In genomic region chr7:2661096-2661449, GRCh38 we compare ENCODE assay signal across 19 cellular contexts. TPM values are rescaled to one million over a fixed set of nuclear protein-coding genes. Genes with fewer than 3 reads are reported as not detected.
A peak's percentile ranks its signal among the peaks of the same experiment; 100 is the strongest.
DNase-seq lines count a peak whose midpoint lies in the region; ATAC-seq and TF ChIP-seq lines count a peak whose summit lies in the region.
"Had no signal": no experiment of that assay in that cellular context is flagged by ENCODE, and none has a peak within 500 bp of the region (broad histone marks: within the 10 kb centered on the region; RNA-seq: fewer than 3 reads in every experiment).

No MANE protein-coding gene starts in this region.

- ATAC-seq in WTC11 (no peak), HG03354 (IDR thresholded peaks at IDR 0.05; ENCODE audit: poor library complexity, severe bottlenecking, unreplicated experiment) (no peak), GM19328 (IDR thresholded peaks at IDR 0.05; ENCODE audit: unreplicated experiment) (no peak)
- ATAC-seq: CD8-positive, alpha-beta T cell had no signal

- no peak overlapping the region for H3K4me3 Mint-ChIP-seq in H9
- no peak overlapping the region for H3K4me3 Mint-ChIP-seq in WTC11
- H3K4me3 Mint-ChIP-seq in neural crest cell: no peak overlapping the region
- H3K4me3 Mint-ChIP-seq: CD8-positive, alpha-beta T cell; IgD-negative memory B cell had no signal

- H4K91ac ChIP-seq in H9 (ENCODE audit: insufficient read length, low read depth, low read length): no peak overlapping the region

- H3K4ac ChIP-seq in H9 (ENCODE audit: low read depth, low read length): no peak overlapping the region

- no peak overlapping the region for H4K8ac ChIP-seq in H9 (replicated peaks; ENCODE audit: insufficient read length, low read depth, low read length)

- no peak overlapping the region for H3T11ph ChIP-seq in H9 (ENCODE audit: low read length)

- H2AK5ac ChIP-seq in H9 (ENCODE audit: insufficient read length, low read length): no peak overlapping the region

- no peak overlapping the region for H3K27ac Mint-ChIP-seq in H9
- no peak overlapping the region for H3K27ac Mint-ChIP-seq in WTC11
- H3K27ac Mint-ChIP-seq in neural crest cell (ENCODE audit: unreplicated experiment): no peak overlapping the region
- H3K27ac Mint-ChIP-seq: CD8-positive, alpha-beta T cell had no signal

- H3K79me2 ChIP-seq in H9 (ENCODE audit: insufficient read depth, low read length): no peaks in the 10 kb centered on the region

- CTCF ChIA-PET in WTC11 (lab: Charles Lee): interaction anchor here (0.6 to 4.5 kb wide), 9 partner anchors 10 to 209 kb away, joined by 3 to 32 read pairs (median 10); partner anchors contain the start of gene TTYH3

- H3K27me3 Mint-ChIP-seq in H9 (ENCODE audit: low read depth): peaks cover 2% of the 10 kb centered on the region
- no peaks in the 10 kb centered on the region for H3K27me3 Mint-ChIP-seq in WTC11 (ENCODE audit: low read depth)
- no peaks in the 10 kb centered on the region for H3K27me3 Mint-ChIP-seq in neural crest cell (ENCODE audit: low read depth)
- H3K27me3 Mint-ChIP-seq: IgD-negative memory B cell had no signal

- WGBS in H9 (ENCODE audit: extremely low coverage, insufficient read length, low lambda C conversion rate): no CpG with 5 or more reads among the region's 10 CpGs

- no peak overlapping the region for H2AFZ ChIP-seq in H9 (ENCODE audit: low read length)

- H3K4me2 ChIP-seq in BLaER1: peak overlapping the region; percentile 36
- no peak overlapping the region for H3K4me2 ChIP-seq in H9 (ENCODE audit: insufficient read depth, insufficient read length, low read length)

- no peak overlapping the region for H2BK20ac ChIP-seq in H9 (ENCODE audit: low read depth, low read length, poor library complexity, severe bottlenecking)

- H3K9ac ChIP-seq in BLaER1 (0 out of 2 replicates have a peak overlapping the region, but pooled peaks have one; percentile 27), H9 (ENCODE audit: extremely low read depth, insufficient read length, low read length) (no peak overlapping the region)

- H3K9me3 ChIP-seq in BLaER1: no peaks in the 10 kb centered on the region
- no peaks in the 10 kb centered on the region for H3K9me3 ChIP-seq in H9 (ENCODE audit: control insufficient read depth, low read depth, low read length)

- H3K27ac ChIP-seq in BLaER1: peak overlapping the region; percentile 62
- H3K27ac ChIP-seq in H9 (ENCODE audit: insufficient read length, low read depth, low read length): no peak overlapping the region

- POLR2A ChIA-PET in WTC11 (lab: Charles Lee): no interaction called here

- no peak overlapping the region for H3K18ac ChIP-seq in H9 (ENCODE audit: insufficient read length, low read depth, low read length)

- no peak overlapping the region for H3K56ac ChIP-seq in H9 (ENCODE audit: insufficient read length, low read depth, low read length)

- H3K23ac ChIP-seq in H9 (ENCODE audit: insufficient read length, low read depth, low read length): no peak overlapping the region

- no peak overlapping the region for H3K4me3 ChIP-seq in BLaER1

- TF ChIP-seq CTCF in H9 (conservative IDR thresholded peaks at IDR 0.05) (0 out of 3 replicates have a peak, but pooled peaks have one; percentile 15), WTC11 (IDR thresholded peaks at IDR 0.05) (no peak), neural crest cell (conservative IDR thresholded peaks at IDR 0.05) (peak; percentile 30)

- no peak overlapping the region for H2BK120ac ChIP-seq in H9 (ENCODE audit: low read depth, low read length, poor library complexity, severe bottlenecking)

- H2BK12ac ChIP-seq in H9 (ENCODE audit: insufficient read length, low read depth, low read length): no peak overlapping the region

- H3K4me1 ChIP-seq in BLaER1 (peaks cover 81% of the 10 kb centered on the region), H9 (ENCODE audit: insufficient read depth, low read length) (no peaks in the 10 kb centered on the region; the same call in 1 of the 2 replicates)

- H3K14ac ChIP-seq in H9 (ENCODE audit: insufficient read depth, low read length): no peak overlapping the region

- H3K27me3 ChIP-seq in BLaER1 (no peaks in the 10 kb centered on the region), H9 (ENCODE audit: insufficient read depth, low read length) (no peaks in the 10 kb centered on the region)

- H3K4me1 Mint-ChIP-seq in H9 (peaks cover 5 to 14% of the 10 kb centered on the region in 2 experiments; a peak in 2 of 4 replicates), WTC11 (peaks cover 6% of the 10 kb centered on the region; the same call in 1 of the 2 replicates), neural crest cell (no peaks in the 10 kb centered on the region)

- peaks cover 77% of the 10 kb centered on the region for H3K36me3 ChIP-seq in BLaER1

- H3K23me2 ChIP-seq in H9 (ENCODE audit: insufficient read length, low read depth, low read length, poor library complexity, severe bottlenecking): no peaks in the 10 kb centered on the region

- H2BK15ac ChIP-seq in H9 (ENCODE audit: low read depth, low read length): no peak overlapping the region

- no peaks in the 10 kb centered on the region; a peak in 1 of 5 replicates for H3K9me3 Mint-ChIP-seq in H9
- no peaks in the 10 kb centered on the region for H3K9me3 Mint-ChIP-seq in WTC11
- no peaks in the 10 kb centered on the region for H3K9me3 Mint-ChIP-seq in neural crest cell
- H3K9me3 Mint-ChIP-seq: CD8-positive, alpha-beta T cell; IgD-negative memory B cell had no signal

- no peaks in the 10 kb centered on the region for H3K79me1 ChIP-seq in H9 (ENCODE audit: insufficient read depth, low read depth, low read length, poor library complexity, severe bottlenecking)

- H4K5ac ChIP-seq in H9 (ENCODE audit: insufficient read length, low read depth, low read length): no peak overlapping the region

- H2BK5ac ChIP-seq in H9 (ENCODE audit: insufficient read length, low read length): no peak overlapping the region

- peaks cover 92% of the 10 kb centered on the region for H4K20me1 ChIP-seq in BLaER1
- H4K20me1 ChIP-seq in H9 (ENCODE audit: control insufficient read depth, insufficient read depth, insufficient read length): no peaks in the 10 kb centered on the region

- H3K36me3 Mint-ChIP-seq in H9 (ENCODE audit: insufficient read depth in 1 of 3, low read depth in 3 of 3) (peaks cover 6 to 25% (median 22%) of the 10 kb centered on the region in 3 experiments), WTC11 (peaks cover 12% of the 10 kb centered on the region), neural crest cell (ENCODE audit: low read depth) (peaks cover 5% of the 10 kb centered on the region)

- DNase-seq in H9 (no peak), WTC11 (ENCODE audit: low spot score) (no peak), neural crest cell (ENCODE audit: low read depth, low spot score) (no peak), amniotic stem cell (lab: John Stamatoyannopoulos, UW) (no peak)
- DNase-seq: ACHN; CD8-positive, alpha-beta T cell; DND-41; GF-D8; GOT3; NCI-H1436 treated with DMSO at 0.1 percent for 48 hours; NCI-H2081 treated with DMSO at 0.1 percent for 48 hours; NCI-H524 treated with DMSO at 0.1 percent for 48 hours; NK-92 treated with Interleukin-12 subunit alpha and Interleukin-12 subunit beta, amount 100 ng/mL, for 24 hours; SIG-M5 had no signal

TF ChIP-seq in WTC11, 78 proteins besides CTCF, POLR2A, EP300 and RAD21:
- TF ChIP-seq IRF2 (CRISPR knock-in tag; IDR thresholded peaks at IDR 0.05; ENCODE audit: borderline replicate concordance, low read depth) (no peak), CDX4 (CRISPR knock-in tag; IDR thresholded peaks at IDR 0.05; ENCODE audit: borderline replicate concordance) (no peak), PRRX2 (CRISPR knock-in tag; IDR thresholded peaks at IDR 0.05) (no peak), MXD4 (CRISPR knock-in tag; IDR thresholded peaks at IDR 0.05; ENCODE audit: borderline replicate concordance) (no peak), ZNF423 (CRISPR knock-in tag; IDR thresholded peaks at IDR 0.05) (no peak), MAX (CRISPR knock-in tag; IDR thresholded peaks at IDR 0.05) (no peak), E2F4 (CRISPR knock-in tag; IDR thresholded peaks at IDR 0.05; ENCODE audit: borderline replicate concordance, low read depth) (no peak), FOXP1 (CRISPR knock-in tag; IDR thresholded peaks at IDR 0.05; ENCODE audit: borderline replicate concordance) (0 out of 2 replicates have a peak, but pooled peaks have one; percentile 31)

RNA-seq across cellular contexts. Expression of gene AMZ1, which starts 26.9 kb away (rescaled TPM):
- total RNA-seq in H9 (2021) (0.74 and 0.90 TPM in 2 replicates), WTC11 (2021) (0.85 to 1.4 TPM (median 1.4 TPM) in 3 replicates), neural crest cell (not detected in 2 replicates)
- total RNA-seq: HT-29 had no signal

RNA-seq across cellular contexts. Expression of gene TTYH3, which starts 29.3 kb away (rescaled TPM):
- 122 TPM in 2 replicates for total RNA-seq in H9 (2021)
- total RNA-seq in WTC11 (2021): 178 to 190 TPM (median 181 TPM) in 3 replicates
- 225 and 237 TPM in 2 replicates for total RNA-seq in neural crest cell
